In the genomic region with DNA sequence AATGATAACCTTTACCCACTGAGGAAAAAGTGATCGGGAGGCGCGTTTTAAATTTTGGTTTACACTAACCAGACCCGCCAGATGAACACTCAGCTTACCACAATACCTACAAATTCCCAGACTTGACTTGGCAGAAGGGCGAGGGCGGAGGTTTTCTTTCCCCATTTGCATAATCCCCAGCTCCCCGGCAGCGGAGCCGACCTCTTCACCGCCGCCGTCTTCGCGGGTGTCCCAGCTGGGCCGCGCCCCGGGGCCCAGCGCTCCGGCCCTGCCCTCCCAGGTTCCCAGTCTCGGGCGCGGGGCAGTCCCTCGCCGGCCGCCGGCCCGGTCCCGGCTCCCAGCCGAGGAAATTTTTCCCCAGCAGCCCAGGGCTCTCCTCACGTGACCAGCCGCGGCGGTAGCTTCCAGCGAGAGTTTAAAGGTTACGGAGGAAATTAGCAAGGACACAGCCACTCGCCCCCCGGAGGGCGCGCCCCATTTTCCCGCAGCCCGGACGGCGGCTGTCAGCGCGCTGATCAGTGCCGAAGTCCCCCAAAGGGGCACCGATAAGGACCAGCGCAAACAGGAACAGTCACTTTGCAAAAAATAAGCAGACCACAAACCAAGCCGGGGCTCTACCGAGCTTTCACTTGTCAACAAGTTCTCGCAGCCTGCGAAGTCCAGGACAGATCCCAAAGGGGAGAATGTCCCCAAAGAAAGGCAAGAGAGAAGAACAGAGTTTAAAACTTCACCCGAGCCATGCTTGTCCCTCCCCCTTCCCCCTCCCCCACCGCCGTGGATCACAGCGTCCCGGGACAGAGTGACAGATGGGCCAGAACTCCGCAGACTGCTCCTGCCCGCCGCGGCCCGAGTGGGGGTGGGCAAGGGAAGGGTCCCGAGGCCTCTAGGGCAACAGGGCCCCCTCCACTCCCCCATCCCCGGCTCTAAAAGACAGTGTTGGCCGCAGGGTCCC, we compare ENCODE assay signal across 1 cellular context.
TF ChIP-seq lines count a peak whose summit lies in the region.

No MANE protein-coding gene starts in this region.

TF ChIP-seq in A549, 52 proteins besides CTCF, POLR2A, EP300 and RAD21 (continued from another document):
- TF ChIP-seq, protein P1, sequence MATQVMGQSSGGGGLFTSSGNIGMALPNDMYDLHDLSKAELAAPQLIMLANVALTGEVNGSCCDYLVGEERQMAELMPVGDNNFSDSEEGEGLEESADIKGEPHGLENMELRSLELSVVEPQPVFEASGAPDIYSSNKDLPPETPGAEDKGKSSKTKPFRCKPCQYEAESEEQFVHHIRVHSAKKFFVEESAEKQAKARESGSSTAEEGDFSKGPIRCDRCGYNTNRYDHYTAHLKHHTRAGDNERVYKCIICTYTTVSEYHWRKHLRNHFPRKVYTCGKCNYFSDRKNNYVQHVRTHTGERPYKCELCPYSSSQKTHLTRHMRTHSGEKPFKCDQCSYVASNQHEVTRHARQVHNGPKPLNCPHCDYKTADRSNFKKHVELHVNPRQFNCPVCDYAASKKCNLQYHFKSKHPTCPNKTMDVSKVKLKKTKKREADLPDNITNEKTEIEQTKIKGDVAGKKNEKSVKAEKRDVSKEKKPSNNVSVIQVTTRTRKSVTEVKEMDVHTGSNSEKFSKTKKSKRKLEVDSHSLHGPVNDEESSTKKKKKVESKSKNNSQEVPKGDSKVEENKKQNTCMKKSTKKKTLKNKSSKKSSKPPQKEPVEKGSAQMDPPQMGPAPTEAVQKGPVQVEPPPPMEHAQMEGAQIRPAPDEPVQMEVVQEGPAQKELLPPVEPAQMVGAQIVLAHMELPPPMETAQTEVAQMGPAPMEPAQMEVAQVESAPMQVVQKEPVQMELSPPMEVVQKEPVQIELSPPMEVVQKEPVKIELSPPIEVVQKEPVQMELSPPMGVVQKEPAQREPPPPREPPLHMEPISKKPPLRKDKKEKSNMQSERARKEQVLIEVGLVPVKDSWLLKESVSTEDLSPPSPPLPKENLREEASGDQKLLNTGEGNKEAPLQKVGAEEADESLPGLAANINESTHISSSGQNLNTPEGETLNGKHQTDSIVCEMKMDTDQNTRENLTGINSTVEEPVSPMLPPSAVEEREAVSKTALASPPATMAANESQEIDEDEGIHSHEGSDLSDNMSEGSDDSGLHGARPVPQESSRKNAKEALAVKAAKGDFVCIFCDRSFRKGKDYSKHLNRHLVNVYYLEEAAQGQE (IDR thresholded peaks at IDR 0.05), result no peak
- TF ChIP-seq, protein P2, sequence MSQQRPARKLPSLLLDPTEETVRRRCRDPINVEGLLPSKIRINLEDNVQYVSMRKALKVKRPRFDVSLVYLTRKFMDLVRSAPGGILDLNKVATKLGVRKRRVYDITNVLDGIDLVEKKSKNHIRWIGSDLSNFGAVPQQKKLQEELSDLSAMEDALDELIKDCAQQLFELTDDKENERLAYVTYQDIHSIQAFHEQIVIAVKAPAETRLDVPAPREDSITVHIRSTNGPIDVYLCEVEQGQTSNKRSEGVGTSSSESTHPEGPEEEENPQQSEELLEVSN (IDR thresholded peaks at IDR 0.05; ENCODE audit: borderline replicate concordance, low read depth), result 0 out of 2 replicates have a peak, but pooled peaks have one; percentile 9
- TF ChIP-seq JUN (IDR thresholded peaks at IDR 0.05) (no peak), CHD2 (IDR thresholded peaks at IDR 0.05; ENCODE audit: low read length, partially characterized antibody) (no peak), ZFP36 (IDR thresholded peaks at IDR 0.05; ENCODE audit: borderline replicate concordance, partially characterized antibody) (no peak), PHF8 (IDR thresholded peaks at IDR 0.05; ENCODE audit: borderline replicate concordance, low read depth) (peak; percentile 57; the same call in 1 of the 2 replicates), CBX2 (IDR thresholded peaks at IDR 0.05; ENCODE audit: borderline replicate concordance, low read depth) (no peak), HOXB5 (CRISPR knock-in tag; IDR thresholded peaks at IDR 0.05) (no peak), HOXB13 (CRISPR knock-in tag; IDR thresholded peaks at IDR 0.05; ENCODE audit: low read depth) (no peak), NR3C1 (IDR thresholded peaks at IDR 0.05) (no peak), EHF (CRISPR knock-in tag; IDR thresholded peaks at IDR 0.05) (no peak), CHD4 (IDR thresholded peaks at IDR 0.05; ENCODE audit: borderline replicate concordance) (no peak), ZNF302 (CRISPR knock-in tag; IDR thresholded peaks at IDR 0.05) (no peak), CBX8 (IDR thresholded peaks at IDR 0.05) (no peak), RARB (CRISPR knock-in tag; IDR thresholded peaks at IDR 0.05) (no peak), RNF2 (IDR thresholded peaks at IDR 0.05; ENCODE audit: borderline replicate concordance, low read depth) (no peak), POLR2AphosphoS2 (conservative IDR thresholded peaks at IDR 0.05; ENCODE audit: low read length) (no peak), NPAS2 (CRISPR knock-in tag; IDR thresholded peaks at IDR 0.05; ENCODE audit: borderline replicate concordance) (no peak), RCOR1 (IDR thresholded peaks at IDR 0.05; ENCODE audit: low read depth, low read length) (no peak), ESRRA (IDR thresholded peaks at IDR 0.05; ENCODE audit: borderline replicate concordance, low read length) (no peak), TFCP2L1 (CRISPR knock-in tag; IDR thresholded peaks at IDR 0.05) (no peak), RFX5 (IDR thresholded peaks at IDR 0.05) (no peak), HDAC2 (IDR thresholded peaks at IDR 0.05) (no peak), FOXS1 (CRISPR knock-in tag; IDR thresholded peaks at IDR 0.05) (no peak), SREBF2 (IDR thresholded peaks at IDR 0.05) (no peak), ZSCAN20 (CRISPR knock-in tag; IDR thresholded peaks at IDR 0.05) (no peak), EHMT2 (IDR thresholded peaks at IDR 0.05; ENCODE audit: low read depth) (no peak), HOXA7 (CRISPR knock-in tag; IDR thresholded peaks at IDR 0.05) (no peak), FOSL2 (IDR thresholded peaks at IDR 0.05) (no peak), FOSL2 (CRISPR knock-in tag; IDR thresholded peaks at IDR 0.05) (no peak), BHLHE40 (IDR thresholded peaks at IDR 0.05; ENCODE audit: low read depth, low read length) (peak; percentile 64), NFE2L2 (conservative IDR thresholded peaks at IDR 0.05; ENCODE audit: low read length) (no peak), KDM1A (IDR thresholded peaks at IDR 0.05; ENCODE audit: low read depth) (no peak), HEYL (CRISPR knock-in tag; IDR thresholded peaks at IDR 0.05) (no peak), GATA3 (IDR thresholded peaks at IDR 0.05; ENCODE audit: borderline replicate concordance) (no peak), TP53 (CRISPR knock-in tag; IDR thresholded peaks at IDR 0.05) (no peak), ZC3H11A (IDR thresholded peaks at IDR 0.05) (no peak), MAZ (IDR thresholded peaks at IDR 0.05; ENCODE audit: borderline replicate concordance, low read depth, low read length) (no peak), FOSB (CRISPR knock-in tag; IDR thresholded peaks at IDR 0.05) (no peak), JUNB (IDR thresholded peaks at IDR 0.05) (no peak), MYC (IDR thresholded peaks at IDR 0.05; ENCODE audit: borderline replicate concordance, low read length) (no peak), SMC3 (IDR thresholded peaks at IDR 0.05) (no peak), KDM5A (IDR thresholded peaks at IDR 0.05) (no peak)
- TF ChIP-seq, protein P3, sequence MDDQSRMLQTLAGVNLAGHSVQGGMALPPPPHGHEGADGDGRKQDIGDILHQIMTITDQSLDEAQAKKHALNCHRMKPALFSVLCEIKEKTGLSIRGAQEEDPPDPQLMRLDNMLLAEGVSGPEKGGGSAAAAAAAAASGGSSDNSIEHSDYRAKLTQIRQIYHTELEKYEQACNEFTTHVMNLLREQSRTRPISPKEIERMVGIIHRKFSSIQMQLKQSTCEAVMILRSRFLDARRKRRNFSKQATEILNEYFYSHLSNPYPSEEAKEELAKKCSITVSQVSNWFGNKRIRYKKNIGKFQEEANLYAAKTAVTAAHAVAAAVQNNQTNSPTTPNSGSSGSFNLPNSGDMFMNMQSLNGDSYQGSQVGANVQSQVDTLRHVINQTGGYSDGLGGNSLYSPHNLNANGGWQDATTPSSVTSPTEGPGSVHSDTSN (IDR thresholded peaks at IDR 0.05), result 0 out of 2 replicates have a peak, but pooled peaks have one; percentile 34
- TF ChIP-seq, protein P4, sequence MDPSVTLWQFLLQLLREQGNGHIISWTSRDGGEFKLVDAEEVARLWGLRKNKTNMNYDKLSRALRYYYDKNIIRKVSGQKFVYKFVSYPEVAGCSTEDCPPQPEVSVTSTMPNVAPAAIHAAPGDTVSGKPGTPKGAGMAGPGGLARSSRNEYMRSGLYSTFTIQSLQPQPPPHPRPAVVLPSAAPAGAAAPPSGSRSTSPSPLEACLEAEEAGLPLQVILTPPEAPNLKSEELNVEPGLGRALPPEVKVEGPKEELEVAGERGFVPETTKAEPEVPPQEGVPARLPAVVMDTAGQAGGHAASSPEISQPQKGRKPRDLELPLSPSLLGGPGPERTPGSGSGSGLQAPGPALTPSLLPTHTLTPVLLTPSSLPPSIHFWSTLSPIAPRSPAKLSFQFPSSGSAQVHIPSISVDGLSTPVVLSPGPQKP (IDR thresholded peaks at IDR 0.05; ENCODE audit: low read depth, low read length), result no peak
- TF ChIP-seq, protein P5, sequence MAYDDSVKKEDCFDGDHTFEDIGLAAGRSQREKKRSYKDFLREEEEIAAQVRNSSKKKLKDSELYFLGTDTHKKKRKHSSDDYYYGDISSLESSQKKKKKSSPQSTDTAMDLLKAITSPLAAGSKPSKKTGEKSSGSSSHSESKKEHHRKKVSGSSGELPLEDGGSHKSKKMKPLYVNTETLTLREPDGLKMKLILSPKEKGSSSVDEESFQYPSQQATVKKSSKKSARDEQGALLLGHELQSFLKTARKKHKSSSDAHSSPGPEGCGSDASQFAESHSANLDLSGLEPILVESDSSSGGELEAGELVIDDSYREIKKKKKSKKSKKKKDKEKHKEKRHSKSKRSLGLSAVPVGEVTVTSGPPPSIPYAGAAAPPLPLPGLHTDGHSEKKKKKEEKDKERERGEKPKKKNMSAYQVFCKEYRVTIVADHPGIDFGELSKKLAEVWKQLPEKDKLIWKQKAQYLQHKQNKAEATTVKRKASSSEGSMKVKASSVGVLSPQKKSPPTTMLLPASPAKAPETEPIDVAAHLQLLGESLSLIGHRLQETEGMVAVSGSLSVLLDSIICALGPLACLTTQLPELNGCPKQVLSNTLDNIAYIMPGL (CRISPR knock-in tag; IDR thresholded peaks at IDR 0.05; ENCODE audit: borderline replicate concordance), result no peak
- TF ChIP-seq, protein P6, sequence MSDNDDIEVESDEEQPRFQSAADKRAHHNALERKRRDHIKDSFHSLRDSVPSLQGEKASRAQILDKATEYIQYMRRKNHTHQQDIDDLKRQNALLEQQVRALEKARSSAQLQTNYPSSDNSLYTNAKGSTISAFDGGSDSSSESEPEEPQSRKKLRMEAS (IDR thresholded peaks at IDR 0.05), result peak; percentile 27; the same call in 1 of the 2 replicates
- TF ChIP-seq, protein P7, sequence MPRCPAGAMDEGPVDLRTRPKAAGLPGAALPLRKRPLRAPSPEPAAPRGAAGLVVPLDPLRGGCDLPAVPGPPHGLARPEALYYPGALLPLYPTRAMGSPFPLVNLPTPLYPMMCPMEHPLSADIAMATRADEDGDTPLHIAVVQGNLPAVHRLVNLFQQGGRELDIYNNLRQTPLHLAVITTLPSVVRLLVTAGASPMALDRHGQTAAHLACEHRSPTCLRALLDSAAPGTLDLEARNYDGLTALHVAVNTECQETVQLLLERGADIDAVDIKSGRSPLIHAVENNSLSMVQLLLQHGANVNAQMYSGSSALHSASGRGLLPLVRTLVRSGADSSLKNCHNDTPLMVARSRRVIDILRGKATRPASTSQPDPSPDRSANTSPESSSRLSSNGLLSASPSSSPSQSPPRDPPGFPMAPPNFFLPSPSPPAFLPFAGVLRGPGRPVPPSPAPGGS (IDR thresholded peaks at IDR 0.05), result no peak
- TF ChIP-seq, protein P8, sequence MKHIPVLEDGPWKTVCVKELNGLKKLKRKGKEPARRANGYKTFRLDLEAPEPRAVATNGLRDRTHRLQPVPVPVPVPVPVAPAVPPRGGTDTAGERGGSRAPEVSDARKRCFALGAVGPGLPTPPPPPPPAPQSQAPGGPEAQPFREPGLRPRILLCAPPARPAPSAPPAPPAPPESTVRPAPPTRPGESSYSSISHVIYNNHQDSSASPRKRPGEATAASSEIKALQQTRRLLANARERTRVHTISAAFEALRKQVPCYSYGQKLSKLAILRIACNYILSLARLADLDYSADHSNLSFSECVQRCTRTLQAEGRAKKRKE (CRISPR knock-in tag; IDR thresholded peaks at IDR 0.05; ENCODE audit: low read depth), result no peak
- TF ChIP-seq, protein P9, sequence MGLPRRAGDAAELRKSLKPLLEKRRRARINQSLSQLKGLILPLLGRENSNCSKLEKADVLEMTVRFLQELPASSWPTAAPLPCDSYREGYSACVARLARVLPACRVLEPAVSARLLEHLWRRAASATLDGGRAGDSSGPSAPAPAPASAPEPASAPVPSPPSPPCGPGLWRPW (IDR thresholded peaks at IDR 0.05), result no peak
- TF ChIP-seq, protein P10, sequence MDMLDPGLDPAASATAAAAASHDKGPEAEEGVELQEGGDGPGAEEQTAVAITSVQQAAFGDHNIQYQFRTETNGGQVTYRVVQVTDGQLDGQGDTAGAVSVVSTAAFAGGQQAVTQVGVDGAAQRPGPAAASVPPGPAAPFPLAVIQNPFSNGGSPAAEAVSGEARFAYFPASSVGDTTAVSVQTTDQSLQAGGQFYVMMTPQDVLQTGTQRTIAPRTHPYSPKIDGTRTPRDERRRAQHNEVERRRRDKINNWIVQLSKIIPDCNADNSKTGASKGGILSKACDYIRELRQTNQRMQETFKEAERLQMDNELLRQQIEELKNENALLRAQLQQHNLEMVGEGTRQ (IDR thresholded peaks at IDR 0.05), result peak; percentile 89
TF ChIP-seq in A549: peak in this region for 6.
